ENCODE assay signal across 15 cellular contexts in genomic region chr11:15913261-15913660, GRCh38.
A peak's percentile ranks its signal among the peaks of the same experiment; 100 is the strongest.
DNase-seq lines count a peak whose midpoint lies in the region; ATAC-seq and TF ChIP-seq lines count a peak whose summit lies in the region.
"Had no signal": no experiment of that assay in that cellular context is flagged by ENCODE, and none has a peak within 500 bp of the region (broad histone marks: within the 10 kb centered on the region; RNA-seq: fewer than 3 reads in every experiment).

No MANE protein-coding gene starts in this region.

- in situ Hi-C loops in astrocyte of the spinal cord (cut with HindIII; ENCODE audit: low sequenced_read_pairs), result no loop called here

- DNase-seq in GM10266 (ENCODE audit: extremely low spot score), result no peak
- no peak for DNase-seq in astrocyte of the spinal cord (ENCODE audit: low read depth, low spot score)
- no peak for DNase-seq in heart left ventricle
- no peak for DNase-seq in omental fat pad (ENCODE audit: low spot score)
- DNase-seq in activated T-cell treated with anti-CD3 and anti-CD28 coated beads, Interleukin-2, amount 50 U/mL, for 1 hour, result no peak
- DNase-seq in stimulated activated CD4-positive, alpha-beta T cell treated with anti-CD3 and anti-CD28 coated beads, Interleukin-2, amount 100 ng/mL, for 24 hours, result no peak
- no peak for DNase-seq in Kasumi-1 (lab: John Stamatoyannopoulos, UW)
- DNase-seq: activated CD4-positive, alpha-beta T cell treated with anti-CD3 and anti-CD28 coated beads, Interleukin-2, amount 50 U/mL, for 1 hour; activated naive CD8-positive, alpha-beta T cell treated with anti-CD3 and anti-CD28 coated beads, Interleukin-2, amount 10 ng/mL, durations not matched to agents 7 days and 5 days; activated T-cell treated with anti-CD3 and anti-CD28 coated beads, Interleukin-2, amount 50 U/mL, for 48 hours; glutamatergic neuron; KG1; NCI-H2227 treated with DMSO at 0.1 percent for 48 hours; OCI-M1 had no signal

- ATAC-seq in heart left ventricle (peak in 3 of 4 donors; percentile 40 to 68 (median 58)), omental fat pad (ENCODE audit: low FRiP score) (peak; percentile 46), HG03280 (IDR thresholded peaks at IDR 0.05; ENCODE audit: unreplicated experiment) (no peak)

- H3K36me3 ChIP-seq in heart left ventricle, result no peaks in the 10 kb centered on the region

- no peak overlapping the region for H3K4me3 ChIP-seq in astrocyte of the spinal cord (ENCODE audit: low read depth, low read length)
- H3K4me3 ChIP-seq in heart left ventricle, result no peak overlapping the region

- H3K9me3 ChIP-seq in heart left ventricle, result peaks cover 0 to 3% (median 0%) of the 10 kb centered on the region in 12 donors

- intact Hi-C loops in heart left ventricle (cut with DNase I), result loop anchor here in 1 of 10 donors (5.0 kb wide), 1 partner anchor 74 kb away; no protein-coding TSS in a partner anchor

- H3K27me3 ChIP-seq in heart left ventricle, result no peaks in the 10 kb centered on the region

- TF ChIP-seq CTCF in GM10266 (IDR thresholded peaks at IDR 0.05; ENCODE audit: control insufficient read depth, insufficient read depth, low read depth, missing control alignments) (peak; percentile 3), astrocyte of the spinal cord (IDR thresholded peaks at IDR 0.05; ENCODE audit: low read depth, low read length) (peak; percentile 21), heart left ventricle (IDR thresholded peaks at IDR 0.05) (peak in 4 of 12 donors; percentile 12 to 35 (median 16)), omental fat pad (IDR thresholded peaks at IDR 0.05) (no peak)

- 87 to 95% (median 92%) methylated on average over 2 of the region's 2 CpGs for WGBS in heart left ventricle, 4 donors

- H3K4me1 ChIP-seq in heart left ventricle, result peaks cover 0 to 25% (median 7%) of the 10 kb centered on the region in 12 donors

- no peak for TF ChIP-seq POLR2A in heart left ventricle (IDR thresholded peaks at IDR 0.05)

- peak overlapping the region in 2 of 12 donors; percentile 34 to 45 for H3K27ac ChIP-seq in heart left ventricle

Comparison
In these comparisons a context has a peak if more than half of its experiments do, and no peak if none do; other contexts are left out.
1. CTCF ChIP-seq: peak in GM10266 (single experiment) and astrocyte of the spinal cord (single experiment); none in omental fat pad (0 of 3).